Comparison of ENCODE assay signal across 8 cellular contexts in the genomic region with DNA sequence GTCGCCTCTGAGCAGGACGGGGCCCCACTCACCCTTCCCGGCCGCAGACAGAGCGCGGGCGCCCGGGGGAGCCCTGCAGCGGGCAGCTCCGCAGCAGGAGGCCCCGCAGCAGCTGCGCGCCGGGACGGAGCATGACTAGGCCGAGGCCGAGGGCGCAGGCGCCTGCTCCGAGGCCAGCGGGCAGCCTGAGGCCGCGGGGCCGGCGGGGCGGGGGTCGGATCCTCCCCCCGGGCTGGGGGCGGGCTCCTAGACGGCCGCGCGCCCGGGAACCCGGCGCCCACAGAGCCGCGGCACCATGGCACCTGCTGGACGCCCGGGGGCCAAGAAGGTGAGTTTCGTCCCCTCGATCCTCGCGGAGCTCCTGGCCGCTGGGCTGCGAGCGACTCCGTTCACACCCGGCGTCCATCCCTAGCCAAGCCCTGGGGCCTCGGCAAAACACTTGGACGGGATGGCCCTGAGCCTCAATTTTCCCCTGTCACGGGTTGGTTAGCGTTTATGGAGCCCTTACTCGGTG. TPM values are rescaled to one million over a fixed set of nuclear protein-coding genes. Genes with fewer than 3 reads are reported as not detected.
DNase-seq lines count a peak whose midpoint lies in the region; ATAC-seq and TF ChIP-seq lines count a peak whose summit lies in the region.

A gene with protein sequence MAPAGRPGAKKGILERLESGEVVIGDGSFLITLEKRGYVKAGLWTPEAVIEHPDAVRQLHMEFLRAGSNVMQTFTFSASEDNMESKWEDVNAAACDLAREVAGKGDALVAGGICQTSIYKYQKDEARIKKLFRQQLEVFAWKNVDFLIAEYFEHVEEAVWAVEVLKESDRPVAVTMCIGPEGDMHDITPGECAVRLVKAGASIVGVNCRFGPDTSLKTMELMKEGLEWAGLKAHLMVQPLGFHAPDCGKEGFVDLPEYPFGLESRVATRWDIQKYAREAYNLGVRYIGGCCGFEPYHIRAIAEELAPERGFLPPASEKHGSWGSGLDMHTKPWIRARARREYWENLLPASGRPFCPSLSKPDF (plus strand): TSS at position 280 of the 514 bp plus-strand sequence. CDS start 16 bp downstream, at position 296.
A gene (minus strand): TSS at position 187 of the 514 bp plus-strand sequence. CDS start 54 bp downstream, at position 133.

- peaks cover 20% of the 10 kb centered on the region for H3K9me3 Mint-ChIP-seq in nephron progenitor cell

- no peak for TF ChIP-seq CTCF in AG04450 (IDR thresholded peaks at IDR 0.05; ENCODE audit: low read depth, low read length)
- TF ChIP-seq CTCF in fibroblast of mammary gland (conservative IDR thresholded peaks at IDR 0.05; ENCODE audit: control insufficient read depth, insufficient read depth, low read depth, low read length), result no peak
- TF ChIP-seq CTCF in nephron progenitor cell (IDR thresholded peaks at IDR 0.05), result no peak

- no peaks in the 10 kb centered on the region for H3K27me3 ChIP-seq in AG04450 (ENCODE audit: control insufficient read depth, insufficient read depth, low read length)

- peaks cover 4% of the 10 kb centered on the region for H3K27me3 Mint-ChIP-seq in nephron progenitor cell (ENCODE audit: low read depth, poor library complexity)

- peak within 1 kb of the TSS; percentile 55 for H3K27ac Mint-ChIP-seq in nephron progenitor cell

- DNase-seq in AG04450 (ENCODE audit: low read depth, low spot score) (no peak), NCI-H510A (lab: John Stamatoyannopoulos, UW) (peak; percentile 59), fibroblast of mammary gland (ENCODE audit: low read depth) (peak; percentile 54), nephron progenitor cell (no peak), T1000 (lab: John Stamatoyannopoulos, UW) (no peak), MV-4-11 (lab: John Stamatoyannopoulos, UW) (no peak)

- H3K36me3 Mint-ChIP-seq in nephron progenitor cell (ENCODE audit: low read depth), result peaks cover 4% of the 10 kb centered on the region

- POLR2A ChIA-PET in AG04450 (lab: Yijun Ruan, JAX), result no interaction called here

- ATAC-seq in HG03521 (IDR thresholded peaks at IDR 0.05; ENCODE audit: unreplicated experiment), result no peak
- no peak for ATAC-seq in HG02840 (IDR thresholded peaks at IDR 0.05; ENCODE audit: low FRiP score, unreplicated experiment)

- peaks cover 12% of the 10 kb centered on the region for H3K9me3 ChIP-seq in AG04450 (ENCODE audit: control insufficient read depth, insufficient read depth, low read length)

- CTCF ChIA-PET in AG04450 (lab: Charles Lee), result interaction anchor here (1.1 to 2.2 kb wide), 2 partner anchors 44 to 64 kb away, joined by 7 to 17 read pairs; no protein-coding TSS in a partner anchor

- H3K4me3 Mint-ChIP-seq in nephron progenitor cell, result no peak within 1 kb of the TSS

- H3K4me3 ChIP-seq in AG04450 (ENCODE audit: low read depth, low read length), result peak within 1 kb of the TSS; percentile 46
- H3K4me3 ChIP-seq in fibroblast of mammary gland (ENCODE audit: control insufficient read depth, low read depth, low read length), result peak within 1 kb of the TSS; percentile 45

- H3K4me1 Mint-ChIP-seq in nephron progenitor cell, result no peaks in the 10 kb centered on the region

- H3K27ac ChIP-seq in AG04450 (ENCODE audit: low read depth, low read length), result peak within 1 kb of the TSS; percentile 52

RNA-seq across cellular contexts. Expression of the first gene that starts in this region (rescaled TPM):
- polyA plus RNA-seq in AG04450 (2011; rRNA removed), result 8.9 and 9.6 TPM in 2 replicates
- polyA minus RNA-seq in AG04450 (2011; rRNA and poly(A)+ RNA removed), result 5.3 and 7.2 TPM in 2 replicates

RNA-seq across cellular contexts. Expression of the second gene that starts in this region (rescaled TPM):
- 1.7 and 1.9 TPM in 2 replicates for polyA plus RNA-seq in AG04450 (2011; rRNA removed)
- 0.70 and 1.3 TPM in 2 replicates for polyA minus RNA-seq in AG04450 (2011; rRNA and poly(A)+ RNA removed)

Comparison
In these comparisons a context has a peak if more than half of its experiments do, and no peak if none do; other contexts are left out.
1. DNase-seq: peak in NCI-H510A (single experiment) and fibroblast of mammary gland (single experiment); none in AG04450 (single experiment), nephron progenitor cell (single experiment), T1000 (single experiment) and MV-4-11 (single experiment).